In the genomic region with DNA sequence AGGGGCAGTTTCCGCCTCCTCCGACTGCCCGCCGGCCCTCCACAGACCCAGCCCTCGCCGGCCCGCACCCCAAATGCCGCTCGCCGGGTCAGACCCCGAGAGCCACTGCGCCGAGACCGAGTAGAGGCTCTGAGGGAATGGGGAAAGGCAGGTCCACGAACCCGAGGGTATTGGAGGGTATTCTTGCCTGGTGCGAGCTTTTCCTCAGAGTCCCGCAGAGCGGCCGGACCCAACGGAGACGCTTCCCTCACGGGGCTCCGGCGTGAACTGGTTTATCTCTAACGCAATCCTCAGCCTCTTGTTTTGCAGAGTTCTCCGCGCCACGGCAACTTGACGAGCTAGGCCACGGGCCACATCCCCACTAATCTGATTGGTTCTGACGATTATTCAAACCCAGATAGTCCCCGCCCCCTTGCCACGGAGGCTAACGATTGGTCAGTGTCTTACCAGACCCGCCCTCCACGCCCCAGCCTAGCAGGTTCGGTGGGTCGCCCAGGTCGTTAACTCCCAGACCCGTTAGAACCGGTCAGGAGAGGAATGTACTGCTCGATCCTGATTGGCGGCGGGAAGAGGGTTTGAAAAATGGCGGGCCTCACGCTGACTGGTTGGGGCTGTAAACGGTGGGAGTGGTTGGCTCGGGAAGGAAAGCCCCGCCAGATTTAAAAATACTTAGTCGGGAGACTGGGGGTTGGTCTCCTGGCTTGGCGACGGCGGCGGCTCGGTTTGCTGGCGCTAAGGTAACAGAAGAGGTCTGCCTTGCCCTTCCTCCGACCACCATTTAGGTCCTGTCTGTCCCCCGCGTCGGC, we compare ENCODE assay signal across 1 cellular context.
TF ChIP-seq lines count a peak whose summit lies in the region.

A gene (minus strand): TSS at position 274 of the 806 bp plus-strand sequence. CDS start 709 bp downstream, outside the sequence.

TF ChIP-seq in K562, 482 proteins besides CTCF, POLR2A, EP300 and RAD21 (continued from another document and continues in another):
- TF ChIP-seq, protein P1, sequence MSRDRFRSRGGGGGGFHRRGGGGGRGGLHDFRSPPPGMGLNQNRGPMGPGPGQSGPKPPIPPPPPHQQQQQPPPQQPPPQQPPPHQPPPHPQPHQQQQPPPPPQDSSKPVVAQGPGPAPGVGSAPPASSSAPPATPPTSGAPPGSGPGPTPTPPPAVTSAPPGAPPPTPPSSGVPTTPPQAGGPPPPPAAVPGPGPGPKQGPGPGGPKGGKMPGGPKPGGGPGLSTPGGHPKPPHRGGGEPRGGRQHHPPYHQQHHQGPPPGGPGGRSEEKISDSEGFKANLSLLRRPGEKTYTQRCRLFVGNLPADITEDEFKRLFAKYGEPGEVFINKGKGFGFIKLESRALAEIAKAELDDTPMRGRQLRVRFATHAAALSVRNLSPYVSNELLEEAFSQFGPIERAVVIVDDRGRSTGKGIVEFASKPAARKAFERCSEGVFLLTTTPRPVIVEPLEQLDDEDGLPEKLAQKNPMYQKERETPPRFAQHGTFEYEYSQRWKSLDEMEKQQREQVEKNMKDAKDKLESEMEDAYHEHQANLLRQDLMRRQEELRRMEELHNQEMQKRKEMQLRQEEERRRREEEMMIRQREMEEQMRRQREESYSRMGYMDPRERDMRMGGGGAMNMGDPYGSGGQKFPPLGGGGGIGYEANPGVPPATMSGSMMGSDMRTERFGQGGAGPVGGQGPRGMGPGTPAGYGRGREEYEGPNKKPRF (IDR thresholded peaks at IDR 0.05; ENCODE audit: low read depth, low read length), result no peak
- TF ChIP-seq MYBL2 (IDR thresholded peaks at IDR 0.05; ENCODE audit: low read depth) (peak; percentile 100), MYBL2 (CRISPR knock-in tag; IDR thresholded peaks at IDR 0.05; ENCODE audit: borderline replicate concordance) (peak; percentile 99; the same call in 1 of the 2 replicates), TARDBP (IDR thresholded peaks at IDR 0.05) (no peak), NBN (IDR thresholded peaks at IDR 0.05; ENCODE audit: low read depth) (no peak; the same call in none of the 2 replicates), CBFA2T3 (IDR thresholded peaks at IDR 0.05) (no peak), POLR2B (IDR thresholded peaks at IDR 0.05; ENCODE audit: low read depth, partially characterized antibody) (peak; percentile 98), ZNF445 (CRISPR knock-in tag; IDR thresholded peaks at IDR 0.05; ENCODE audit: low read depth) (no peak), BDP1 (IDR thresholded peaks at IDR 0.05; ENCODE audit: insufficient read depth, insufficient read length) (no peak), EZH2 (IDR thresholded peaks at IDR 0.05; ENCODE audit: borderline replicate concordance, low read depth, low read length) (no peak), TBP (optimal IDR thresholded peaks at IDR 0.05; ENCODE audit: low read depth, low read length) (no peak), TCF3 (CRISPR knock-in tag; IDR thresholded peaks at IDR 0.05) (no peak), PCBP1 (IDR thresholded peaks at IDR 0.05; ENCODE audit: low read depth, low read length, poor library complexity, severe bottlenecking) (peak; percentile 50), RNF2 (IDR thresholded peaks at IDR 0.05) (peak; percentile 35), CC2D1A (IDR thresholded peaks at IDR 0.05) (peak; percentile 100), CHCHD3 (CRISPR knock-in tag; IDR thresholded peaks at IDR 0.05) (peak; percentile 93), POLR2G (IDR thresholded peaks at IDR 0.05; ENCODE audit: low read depth, low read length) (peak; percentile 95), SREBF1 (IDR thresholded peaks at IDR 0.05; ENCODE audit: borderline replicate concordance, low read depth, low read length) (0 out of 2 replicates have a peak, but pooled peaks have one; percentile 21), PRPF4 (IDR thresholded peaks at IDR 0.05; ENCODE audit: insufficient read depth, low read depth, low read length, poor library complexity, severe bottlenecking) (peak; percentile 7), ZNF140 (CRISPR knock-in tag; IDR thresholded peaks at IDR 0.05) (no peak), RBFOX2 (IDR thresholded peaks at IDR 0.05; ENCODE audit: low read depth, low read length) (peak; percentile 97), CEBPG (CRISPR knock-in tag; IDR thresholded peaks at IDR 0.05) (peak; percentile 78), CEBPG (tag; conservative IDR thresholded peaks at IDR 0.05 in 1 of 2, IDR thresholded peaks at IDR 0.05 in 1 of 2) (peak; percentile 79 to 88), CBX2 (IDR thresholded peaks at IDR 0.05; ENCODE audit: insufficient read depth, low read length, poor library complexity, severe bottlenecking) (no peak), BACH1 (tag; IDR thresholded peaks at IDR 0.05) (no peak), CCNT2 (IDR thresholded peaks at IDR 0.05; ENCODE audit: borderline replicate concordance, extremely low read depth, insufficient read length, low read depth, low read length) (peak; percentile 21), NR2F6 (CRISPR knock-in tag; IDR thresholded peaks at IDR 0.05) (no peak), ZC3H11A (IDR thresholded peaks at IDR 0.05; ENCODE audit: low read depth, low read length) (no peak), RBM15 (IDR thresholded peaks at IDR 0.05; ENCODE audit: insufficient read depth, low read length) (no peak), ZNF785 (CRISPR knock-in tag; IDR thresholded peaks at IDR 0.05) (no peak), BRCA1 (IDR thresholded peaks at IDR 0.05) (no peak), BRCA1 (CRISPR knock-in tag; IDR thresholded peaks at IDR 0.05) (no peak), LCOR (CRISPR knock-in tag; IDR thresholded peaks at IDR 0.05) (peak; percentile 99), RUNX1 (IDR thresholded peaks at IDR 0.05; ENCODE audit: low read depth) (no peak), HEY1 (CRISPR knock-in tag; IDR thresholded peaks at IDR 0.05; ENCODE audit: borderline replicate concordance) (no peak), ZNF561 (CRISPR knock-in tag; conservative IDR thresholded peaks at IDR 0.05) (no peak), OTX1 (CRISPR knock-in tag; IDR thresholded peaks at IDR 0.05) (no peak), MAFK (IDR thresholded peaks at IDR 0.05; ENCODE audit: low read length) (0 out of 2 replicates have a peak, but pooled peaks have one; percentile 2)
- TF ChIP-seq, protein P2, sequence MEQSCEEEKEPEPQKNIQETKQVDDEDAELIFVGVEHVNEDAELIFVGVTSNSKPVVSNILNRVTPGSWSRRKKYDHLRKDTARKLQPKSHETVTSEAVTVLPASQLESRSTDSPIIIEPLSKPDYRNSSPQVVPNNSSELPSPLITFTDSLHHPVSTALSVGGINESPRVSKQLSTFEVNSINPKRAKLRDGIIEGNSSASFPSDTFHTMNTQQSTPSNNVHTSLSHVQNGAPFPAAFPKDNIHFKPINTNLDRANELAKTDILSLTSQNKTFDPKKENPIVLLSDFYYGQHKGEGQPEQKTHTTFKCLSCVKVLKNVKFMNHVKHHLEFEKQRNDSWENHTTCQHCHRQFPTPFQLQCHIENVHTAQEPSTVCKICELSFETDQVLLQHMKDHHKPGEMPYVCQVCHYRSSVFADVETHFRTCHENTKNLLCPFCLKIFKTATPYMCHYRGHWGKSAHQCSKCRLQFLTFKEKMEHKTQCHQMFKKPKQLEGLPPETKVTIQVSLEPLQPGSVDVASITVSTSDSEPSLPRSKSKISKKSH (CRISPR knock-in tag; IDR thresholded peaks at IDR 0.05), result no peak
- TF ChIP-seq, protein P3, sequence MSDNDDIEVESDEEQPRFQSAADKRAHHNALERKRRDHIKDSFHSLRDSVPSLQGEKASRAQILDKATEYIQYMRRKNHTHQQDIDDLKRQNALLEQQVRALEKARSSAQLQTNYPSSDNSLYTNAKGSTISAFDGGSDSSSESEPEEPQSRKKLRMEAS (CRISPR knock-in tag; IDR thresholded peaks at IDR 0.05), result peak; percentile 58; the same call in 1 of the 2 replicates
- TF ChIP-seq, protein P4, sequence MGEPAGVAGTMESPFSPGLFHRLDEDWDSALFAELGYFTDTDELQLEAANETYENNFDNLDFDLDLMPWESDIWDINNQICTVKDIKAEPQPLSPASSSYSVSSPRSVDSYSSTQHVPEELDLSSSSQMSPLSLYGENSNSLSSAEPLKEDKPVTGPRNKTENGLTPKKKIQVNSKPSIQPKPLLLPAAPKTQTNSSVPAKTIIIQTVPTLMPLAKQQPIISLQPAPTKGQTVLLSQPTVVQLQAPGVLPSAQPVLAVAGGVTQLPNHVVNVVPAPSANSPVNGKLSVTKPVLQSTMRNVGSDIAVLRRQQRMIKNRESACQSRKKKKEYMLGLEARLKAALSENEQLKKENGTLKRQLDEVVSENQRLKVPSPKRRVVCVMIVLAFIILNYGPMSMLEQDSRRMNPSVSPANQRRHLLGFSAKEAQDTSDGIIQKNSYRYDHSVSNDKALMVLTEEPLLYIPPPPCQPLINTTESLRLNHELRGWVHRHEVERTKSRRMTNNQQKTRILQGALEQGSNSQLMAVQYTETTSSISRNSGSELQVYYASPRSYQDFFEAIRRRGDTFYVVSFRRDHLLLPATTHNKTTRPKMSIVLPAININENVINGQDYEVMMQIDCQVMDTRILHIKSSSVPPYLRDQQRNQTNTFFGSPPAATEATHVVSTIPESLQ (CRISPR knock-in tag; IDR thresholded peaks at IDR 0.05), result no peak
- TF ChIP-seq, protein P5, sequence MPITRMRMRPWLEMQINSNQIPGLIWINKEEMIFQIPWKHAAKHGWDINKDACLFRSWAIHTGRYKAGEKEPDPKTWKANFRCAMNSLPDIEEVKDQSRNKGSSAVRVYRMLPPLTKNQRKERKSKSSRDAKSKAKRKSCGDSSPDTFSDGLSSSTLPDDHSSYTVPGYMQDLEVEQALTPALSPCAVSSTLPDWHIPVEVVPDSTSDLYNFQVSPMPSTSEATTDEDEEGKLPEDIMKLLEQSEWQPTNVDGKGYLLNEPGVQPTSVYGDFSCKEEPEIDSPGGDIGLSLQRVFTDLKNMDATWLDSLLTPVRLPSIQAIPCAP (CRISPR knock-in tag; IDR thresholded peaks at IDR 0.05; ENCODE audit: borderline replicate concordance), result no peak
- TF ChIP-seq, protein P6, sequence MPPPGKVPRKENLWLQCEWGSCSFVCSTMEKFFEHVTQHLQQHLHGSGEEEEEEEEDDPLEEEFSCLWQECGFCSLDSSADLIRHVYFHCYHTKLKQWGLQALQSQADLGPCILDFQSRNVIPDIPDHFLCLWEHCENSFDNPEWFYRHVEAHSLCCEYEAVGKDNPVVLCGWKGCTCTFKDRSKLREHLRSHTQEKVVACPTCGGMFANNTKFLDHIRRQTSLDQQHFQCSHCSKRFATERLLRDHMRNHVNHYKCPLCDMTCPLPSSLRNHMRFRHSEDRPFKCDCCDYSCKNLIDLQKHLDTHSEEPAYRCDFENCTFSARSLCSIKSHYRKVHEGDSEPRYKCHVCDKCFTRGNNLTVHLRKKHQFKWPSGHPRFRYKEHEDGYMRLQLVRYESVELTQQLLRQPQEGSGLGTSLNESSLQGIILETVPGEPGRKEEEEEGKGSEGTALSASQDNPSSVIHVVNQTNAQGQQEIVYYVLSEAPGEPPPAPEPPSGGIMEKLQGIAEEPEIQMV (tag; conservative IDR thresholded peaks at IDR 0.05; ENCODE audit: low read depth), result peak; percentile 79
- TF ChIP-seq, protein P7, sequence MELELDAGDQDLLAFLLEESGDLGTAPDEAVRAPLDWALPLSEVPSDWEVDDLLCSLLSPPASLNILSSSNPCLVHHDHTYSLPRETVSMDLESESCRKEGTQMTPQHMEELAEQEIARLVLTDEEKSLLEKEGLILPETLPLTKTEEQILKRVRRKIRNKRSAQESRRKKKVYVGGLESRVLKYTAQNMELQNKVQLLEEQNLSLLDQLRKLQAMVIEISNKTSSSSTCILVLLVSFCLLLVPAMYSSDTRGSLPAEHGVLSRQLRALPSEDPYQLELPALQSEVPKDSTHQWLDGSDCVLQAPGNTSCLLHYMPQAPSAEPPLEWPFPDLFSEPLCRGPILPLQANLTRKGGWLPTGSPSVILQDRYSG (tag; conservative IDR thresholded peaks at IDR 0.05; ENCODE audit: low read depth), result no peak
- TF ChIP-seq, protein P8, sequence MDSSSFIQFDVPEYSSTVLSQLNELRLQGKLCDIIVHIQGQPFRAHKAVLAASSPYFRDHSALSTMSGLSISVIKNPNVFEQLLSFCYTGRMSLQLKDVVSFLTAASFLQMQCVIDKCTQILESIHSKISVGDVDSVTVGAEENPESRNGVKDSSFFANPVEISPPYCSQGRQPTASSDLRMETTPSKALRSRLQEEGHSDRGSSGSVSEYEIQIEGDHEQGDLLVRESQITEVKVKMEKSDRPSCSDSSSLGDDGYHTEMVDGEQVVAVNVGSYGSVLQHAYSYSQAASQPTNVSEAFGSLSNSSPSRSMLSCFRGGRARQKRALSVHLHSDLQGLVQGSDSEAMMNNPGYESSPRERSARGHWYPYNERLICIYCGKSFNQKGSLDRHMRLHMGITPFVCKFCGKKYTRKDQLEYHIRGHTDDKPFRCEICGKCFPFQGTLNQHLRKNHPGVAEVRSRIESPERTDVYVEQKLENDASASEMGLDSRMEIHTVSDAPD (CRISPR knock-in tag; IDR thresholded peaks at IDR 0.05), result no peak
- TF ChIP-seq, protein P9, sequence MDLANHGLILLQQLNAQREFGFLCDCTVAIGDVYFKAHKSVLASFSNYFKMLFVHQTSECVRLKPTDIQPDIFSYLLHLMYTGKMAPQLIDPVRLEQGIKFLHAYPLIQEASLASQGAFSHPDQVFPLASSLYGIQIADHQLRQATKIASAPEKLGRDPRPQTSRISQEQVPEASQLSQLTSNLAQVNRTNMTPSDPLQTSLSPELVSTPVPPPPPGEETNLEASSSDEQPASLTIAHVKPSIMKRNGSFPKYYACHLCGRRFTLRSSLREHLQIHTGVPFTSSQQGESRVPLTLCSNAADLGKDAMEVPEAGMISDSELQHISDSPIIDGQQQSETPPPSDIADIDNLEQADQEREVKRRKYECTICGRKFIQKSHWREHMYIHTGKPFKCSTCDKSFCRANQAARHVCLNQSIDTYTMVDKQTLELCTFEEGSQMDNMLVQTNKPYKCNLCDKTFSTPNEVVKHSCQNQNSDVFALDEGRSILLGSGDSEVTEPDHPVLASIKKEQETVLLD (IDR thresholded peaks at IDR 0.05), result no peak
- TF ChIP-seq, protein P10, sequence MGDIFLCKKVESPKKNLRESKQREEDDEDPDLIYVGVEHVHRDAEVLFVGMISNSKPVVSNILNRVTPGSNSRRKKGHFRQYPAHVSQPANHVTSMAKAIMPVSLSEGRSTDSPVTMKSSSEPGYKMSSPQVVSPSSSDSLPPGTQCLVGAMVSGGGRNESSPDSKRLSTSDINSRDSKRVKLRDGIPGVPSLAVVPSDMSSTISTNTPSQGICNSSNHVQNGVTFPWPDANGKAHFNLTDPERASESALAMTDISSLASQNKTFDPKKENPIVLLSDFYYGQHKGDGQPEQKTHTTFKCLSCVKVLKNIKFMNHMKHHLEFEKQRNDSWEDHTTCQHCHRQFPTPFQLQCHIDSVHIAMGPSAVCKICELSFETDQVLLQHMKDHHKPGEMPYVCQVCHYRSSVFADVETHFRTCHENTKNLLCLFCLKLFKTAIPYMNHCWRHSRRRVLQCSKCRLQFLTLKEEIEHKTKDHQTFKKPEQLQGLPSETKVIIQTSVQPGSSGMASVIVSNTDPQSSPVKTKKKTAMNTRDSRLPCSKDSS (IDR thresholded peaks at IDR 0.05; ENCODE audit: low read depth, partially characterized antibody), result no peak
- TF ChIP-seq, protein P11, sequence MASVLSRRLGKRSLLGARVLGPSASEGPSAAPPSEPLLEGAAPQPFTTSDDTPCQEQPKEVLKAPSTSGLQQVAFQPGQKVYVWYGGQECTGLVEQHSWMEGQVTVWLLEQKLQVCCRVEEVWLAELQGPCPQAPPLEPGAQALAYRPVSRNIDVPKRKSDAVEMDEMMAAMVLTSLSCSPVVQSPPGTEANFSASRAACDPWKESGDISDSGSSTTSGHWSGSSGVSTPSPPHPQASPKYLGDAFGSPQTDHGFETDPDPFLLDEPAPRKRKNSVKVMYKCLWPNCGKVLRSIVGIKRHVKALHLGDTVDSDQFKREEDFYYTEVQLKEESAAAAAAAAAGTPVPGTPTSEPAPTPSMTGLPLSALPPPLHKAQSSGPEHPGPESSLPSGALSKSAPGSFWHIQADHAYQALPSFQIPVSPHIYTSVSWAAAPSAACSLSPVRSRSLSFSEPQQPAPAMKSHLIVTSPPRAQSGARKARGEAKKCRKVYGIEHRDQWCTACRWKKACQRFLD (CRISPR knock-in tag; IDR thresholded peaks at IDR 0.05), result peak; percentile 33; the same call in 1 of the 2 replicates
